In genomic region chr5:112374356-112374755, GRCh38 we compare ENCODE assay signal across 21 cellular contexts. TPM values are rescaled to one million over a fixed set of nuclear protein-coding genes. Genes with fewer than 3 reads are reported as not detected.
"Had no signal": no experiment of that assay in that cellular context is flagged by ENCODE, and none has a peak within 500 bp of the region (broad histone marks: within the 10 kb centered on the region; RNA-seq: fewer than 3 reads in every experiment).

No MANE protein-coding gene starts in this region.

- H3K27ac ChIP-seq: RWPE1, SJSA1, SK-N-MC had no signal

- ATAC-seq: Panc1, PC-3 had no signal

- H3K9me3 ChIP-seq: SJSA1 had no signal

- H3K36me3 ChIP-seq: SJSA1 had no signal

- DNase-seq: KBM-7, MV-4-11, NCI-H1092 treated with DMSO at 0.1 percent for 48 hours, NCI-H1436, NCI-H187, NCI-H2029, NCI-H2081 treated with DMSO at 0.1 percent for 48 hours, NCI-H2171, NCI-H226, NCI-H446, NCI-H510A, NCI-H524 treated with DMSO at 0.1 percent for 48 hours, NCI-H69, NCI-H774, PC-3, SIG-M5 had no signal

- H3K4me1 ChIP-seq: SJSA1 had no signal

- H3K4me3 ChIP-seq: SJSA1, SK-N-MC had no signal

RNA-seq across cellular contexts. Expression of gene EPB41L4A, which starts 44.7 kb away (rescaled TPM):
- total RNA-seq: LHCN-M2, PC-3 had no signal
